29 cellular contexts compared by ENCODE assay signal in the genomic region with DNA sequence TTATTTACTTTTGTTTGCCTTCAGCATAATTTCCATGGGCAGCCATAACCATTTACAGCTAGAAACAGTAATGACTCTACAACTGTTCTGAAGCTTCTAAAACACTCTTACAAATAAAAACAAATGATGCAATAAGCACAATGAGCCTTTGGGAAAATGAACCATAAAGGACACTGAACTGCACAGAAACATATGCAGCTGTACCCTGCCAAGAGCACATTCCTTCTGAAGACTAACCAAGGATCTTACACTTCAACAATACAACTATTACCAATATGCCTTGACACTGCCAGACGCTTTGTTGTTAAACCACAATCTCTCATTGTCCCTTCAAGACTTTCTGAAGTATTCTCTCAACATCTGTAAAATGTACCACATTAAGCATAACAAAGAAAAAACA.
A peak's percentile ranks its signal among the peaks of the same experiment; 100 is the strongest.
DNase-seq lines count a peak whose midpoint lies in the region; ATAC-seq and TF ChIP-seq lines count a peak whose summit lies in the region.
"Had no signal": no experiment of that assay in that cellular context is flagged by ENCODE, and none has a peak within 500 bp of the region (broad histone marks: within the 10 kb centered on the region; RNA-seq: fewer than 3 reads in every experiment).

No MANE protein-coding gene starts in this region.

- no peaks in the 10 kb centered on the region for H3K27me3 Mint-ChIP-seq in MCF 10A (ENCODE audit: insufficient read depth, unreplicated experiment)

- H3K27ac Mint-ChIP-seq in MCF 10A (ENCODE audit: low read depth, unreplicated experiment): no peak overlapping the region
- H3K27ac Mint-ChIP-seq: activated CD4-positive, alpha-beta memory T cell treated with anti-CD3 and anti-CD28 coated beads for 36 hours; activated naive CD4-positive, alpha-beta T cell treated with anti-CD3 and anti-CD28 coated beads, Interleukin-2, amount 50 U/mL, for 72 hours; activated T-helper 17 cell treated with anti-CD3 and anti-CD28 coated beads, Interleukin-2, amount 50 U/mL, for 72 hours; HFFc6; nephron; stimulated activated naive CD8-positive, alpha-beta T cell treated with anti-CD3 and anti-CD28 coated beads, Interleukin-15, amount 100 ng/mL, for 72 hours had no signal

- no TSS peak for BruUV-seq in MCF 10A (replicated peaks; lab: Mats Ljungman, UMichigan)

- H3K4me1 ChIP-seq in breast epithelium: no peaks in the 10 kb centered on the region
- peaks cover 0 to 4% (median 2%) of the 10 kb centered on the region in 4 donors for H3K4me1 ChIP-seq in upper lobe of left lung
- H3K4me1 ChIP-seq: SJCRH30, tibial artery had no signal

- CTCF ChIA-PET in MCF 10A (lab: Yijun Ruan, JAX): interaction anchor here (1.4 kb wide), 1 partner anchor 10 kb away, joined by 5 read pairs; no protein-coding TSS in a partner anchor

- DNase-seq in MCF 10A (ENCODE audit: unreplicated experiment) (peak; percentile 13), breast epithelium (ENCODE audit: low spot score in 2 of 2) (no peak), astrocyte of the hippocampus (ENCODE audit: low read depth, low spot score) (peak; percentile 80), fibroblast of the aortic adventitia (ENCODE audit: low read depth) (peak; percentile 69), SW480 (ENCODE audit: low spot score) (no peak), upper lobe of left lung (no peak), SHP77 (lab: John Stamatoyannopoulos, UW) (no peak)
- DNase-seq: activated CD4-positive, alpha-beta memory T cell treated with anti-CD3 and anti-CD28 coated beads for 36 hours; activated CD8-positive, alpha-beta memory T cell treated with anti-CD3 and anti-CD28 coated beads, Interleukin-2, amount 50 U/mL, for 48 hours; aorta; Caco-2; HFFc6; NCI-H1417 treated with DMSO at 0.1 percent for 48 hours; NCI-H2107; NCI-H510A treated with DMSO at 0.1 percent for 48 hours; NK-92 treated with Interleukin-12 subunit alpha and Interleukin-12 subunit beta, amount 100 ng/mL, for 24 hours; ovary; SJCRH30; stimulated activated naive CD8-positive, alpha-beta T cell treated with anti-CD3 and anti-CD28 coated beads, Interleukin-15, amount 100 ng/mL, for 72 hours; T-helper 1 cell; tibial artery had no signal

- ATAC-seq in upper lobe of left lung (ENCODE audit: low FRiP score in 2 of 2) (no peak), GM19467 (IDR thresholded peaks at IDR 0.05; ENCODE audit: unreplicated experiment) (no peak)
- ATAC-seq: activated CD4-positive, CD25-positive, alpha-beta regulatory T cell treated with anti-CD3 and anti-CD28 coated beads, Interleukin-2, amount 50 U/mL, for 24 hours; activated T-helper 17 cell treated with anti-CD3 and anti-CD28 coated beads, Interleukin-2, amount 50 U/mL, for 72 hours had no signal

- TF ChIP-seq CTCF in MCF 10A (IDR thresholded peaks at IDR 0.05; ENCODE audit: unreplicated experiment) (no peak), breast epithelium (IDR thresholded peaks at IDR 0.05) (no peak), fibroblast of the aortic adventitia (IDR thresholded peaks at IDR 0.05; ENCODE audit: insufficient read depth, low read length) (no peak), upper lobe of left lung (IDR thresholded peaks at IDR 0.05) (no peak)

- H3K27me3 ChIP-seq in breast epithelium (no peaks in the 10 kb centered on the region), upper lobe of left lung (no peaks in the 10 kb centered on the region)
- H3K27me3 ChIP-seq: ovary, right atrium auricular region, SJCRH30, tibial artery had no signal

- no peak for TF ChIP-seq POLR2A in breast epithelium (IDR thresholded peaks at IDR 0.05)
- TF ChIP-seq POLR2A in upper lobe of left lung (IDR thresholded peaks at IDR 0.05): no peak

- H3K4me3 ChIP-seq in breast epithelium: no peak overlapping the region
- no peak overlapping the region for H3K4me3 ChIP-seq in fibroblast of the aortic adventitia (ENCODE audit: low read depth, low read length)
- H3K4me3 ChIP-seq in upper lobe of left lung: no peak overlapping the region
- H3K4me3 ChIP-seq: ovary, right atrium auricular region, SJCRH30, tibial artery had no signal

- POLR2A ChIA-PET in MCF 10A (lab: Yijun Ruan, JAX): no interaction called here

- TF ChIP-seq EP300 in upper lobe of left lung (IDR thresholded peaks at IDR 0.05): no peak

- H3K9me3 ChIP-seq in breast epithelium: no peaks in the 10 kb centered on the region
- H3K9me3 ChIP-seq in upper lobe of left lung: no peaks in the 10 kb centered on the region
- H3K9me3 ChIP-seq: Caco-2, ovary, right atrium auricular region, SJCRH30, tibial artery had no signal

- H3K36me3 ChIP-seq in breast epithelium: no peaks in the 10 kb centered on the region
- H3K36me3 ChIP-seq in upper lobe of left lung: no peaks in the 10 kb centered on the region
- H3K36me3 ChIP-seq: ovary, right atrium auricular region, SJCRH30, tibial artery had no signal

- H3K4me1 Mint-ChIP-seq in MCF 10A (ENCODE audit: insufficient read depth, unreplicated experiment): peaks cover 9% of the 10 kb centered on the region
- H3K4me1 Mint-ChIP-seq: activated T-helper 17 cell treated with anti-CD3 and anti-CD28 coated beads, Interleukin-2, amount 50 U/mL, for 72 hours; stimulated activated naive CD8-positive, alpha-beta T cell treated with anti-CD3 and anti-CD28 coated beads, Interleukin-15, amount 100 ng/mL, for 72 hours had no signal

- intact Hi-C loops in MCF 10A (cut with micrococcal nuclease) (loop anchor here (10.0 kb wide), 1 partner anchor 117 kb away; no protein-coding TSS in a partner anchor), breast epithelium (cut with DNase I; ENCODE audit: low total_unique reads) (no loop called here)

- H3K27ac ChIP-seq in breast epithelium (no peak overlapping the region), upper lobe of left lung (no peak overlapping the region)
- H3K27ac ChIP-seq: 22Rv1, epithelial cell of prostate, ovary, right atrium auricular region, SJCRH30, tibial artery had no signal

- 16 to 62% methylated on average over 1 of the region's 1 CpG for WGBS in upper lobe of left lung, 2 donors

- no peak overlapping the region for H3K4me3 Mint-ChIP-seq in MCF 10A (ENCODE audit: unreplicated experiment)
- H3K4me3 Mint-ChIP-seq: activated CD4-positive, alpha-beta memory T cell treated with anti-CD3 and anti-CD28 coated beads for 36 hours; activated T-helper 17 cell treated with anti-CD3 and anti-CD28 coated beads, Interleukin-2, amount 50 U/mL, for 72 hours; HFFc6; nephron; stimulated activated naive CD8-positive, alpha-beta T cell treated with anti-CD3 and anti-CD28 coated beads, Interleukin-15, amount 100 ng/mL, for 72 hours had no signal

- H3K36me3 Mint-ChIP-seq in MCF 10A (ENCODE audit: insufficient read depth, unreplicated experiment): no peaks in the 10 kb centered on the region
- H3K36me3 Mint-ChIP-seq: activated CD4-positive, alpha-beta memory T cell treated with anti-CD3 and anti-CD28 coated beads for 36 hours; activated naive CD4-positive, alpha-beta T cell treated with anti-CD3 and anti-CD28 coated beads, Interleukin-2, amount 50 U/mL, for 72 hours had no signal

- H3K9me3 Mint-ChIP-seq in MCF 10A (ENCODE audit: unreplicated experiment): no peaks in the 10 kb centered on the region
- H3K9me3 Mint-ChIP-seq: activated CD4-positive, alpha-beta memory T cell treated with anti-CD3 and anti-CD28 coated beads for 36 hours; activated naive CD4-positive, alpha-beta T cell treated with anti-CD3 and anti-CD28 coated beads, Interleukin-2, amount 50 U/mL, for 72 hours; activated T-helper 17 cell treated with anti-CD3 and anti-CD28 coated beads, Interleukin-2, amount 50 U/mL, for 72 hours; HFFc6; nephron; stimulated activated naive CD8-positive, alpha-beta T cell treated with anti-CD3 and anti-CD28 coated beads, Interleukin-15, amount 100 ng/mL, for 72 hours had no signal

Comparison
In these comparisons a context has a peak if more than half of its experiments do, and no peak if none do; other contexts are left out.
1. DNase-seq: peak in MCF 10A (single experiment), astrocyte of the hippocampus (single experiment) and fibroblast of the aortic adventitia (single experiment); none in breast epithelium (0 of 2), SW480 (single experiment), upper lobe of left lung (0 of 2) and SHP77 (0 of 2).